18 cellular contexts compared by ENCODE assay signal in genomic region chr1:223838125-223838854, GRCh38. TPM values are rescaled to one million over a fixed set of nuclear protein-coding genes. Genes with fewer than 3 reads are reported as not detected.
DNase-seq lines count a peak whose midpoint lies in the region; ATAC-seq, FAIRE-seq and TF ChIP-seq lines count a peak whose summit lies in the region.
"Had no signal": no experiment of that assay in that cellular context is flagged by ENCODE, and none has a peak within 500 bp of the region (broad histone marks: within the 10 kb centered on the region; RNA-seq: fewer than 3 reads in every experiment).

No MANE protein-coding gene starts in this region.

- H3K9me3 Mint-ChIP-seq in activated T-cell treated with anti-CD3 and anti-CD28 coated beads, Interleukin-2, amount 50 U/mL, for 24 hours = no peaks in the 10 kb centered on the region
- H3K9me3 Mint-ChIP-seq in astrocyte (ENCODE audit: unreplicated experiment) (no peaks in the 10 kb centered on the region), neural progenitor cell (peaks cover 3% of the 10 kb centered on the region)
- H3K9me3 Mint-ChIP-seq: neural crest cell had no signal

- no peak overlapping the region for H3K4me3 Mint-ChIP-seq in activated T-cell treated with anti-CD3 and anti-CD28 coated beads, Interleukin-2, amount 50 U/mL, for 24 hours
- H3K4me3 Mint-ChIP-seq in astrocyte (ENCODE audit: unreplicated experiment) (peak overlapping the region; percentile 17), neural progenitor cell (no peak overlapping the region)
- H3K4me3 Mint-ChIP-seq: neural crest cell had no signal

- no peak overlapping the region for H3K27ac ChIP-seq in astrocyte (ENCODE audit: low read depth, low read length)
- no peak overlapping the region for H3K27ac ChIP-seq in neural progenitor cell
- H3K27ac ChIP-seq: A549, C4-2B, VCaP had no signal

- H3K27me3 ChIP-seq in astrocyte (ENCODE audit: insufficient read depth, low read length) (no peaks in the 10 kb centered on the region), neural progenitor cell (no peaks in the 10 kb centered on the region)
- H3K27me3 ChIP-seq: transverse colon had no signal

- H3K4me1 ChIP-seq in astrocyte (ENCODE audit: insufficient read depth, low read length) = peaks cover 21% of the 10 kb centered on the region
- peaks cover 49% of the 10 kb centered on the region for H3K4me1 ChIP-seq in neural progenitor cell

- no peak for DNase-seq in activated T-cell treated with anti-CD3 and anti-CD28 coated beads, Interleukin-2, amount 50 U/mL, for 24 hours
- DNase-seq in activated T-cell treated with anti-CD3 and anti-CD28 coated beads, Interleukin-2, amount 50 U/mL, for 1 hour = no peak
- DNase-seq in GM12891 (ENCODE audit: insufficient read length, low spot score) (no peak), astrocyte (ENCODE audit: low read depth) (no peak), neural progenitor cell (ENCODE audit: low spot score) (no peak), activated gamma-delta T cell (lab: John Stamatoyannopoulos, UW) (no peak)
- DNase-seq: activated CD4-positive, alpha-beta T cell treated with anti-CD3 and anti-CD28 coated beads, Interleukin-2, amount 50 U/mL, for 48 hours; NCI-H1092; retina; stimulated activated naive CD8-positive, alpha-beta T cell treated with anti-CD3 and anti-CD28 coated beads, Interleukin-15, Interleukin-2, amounts not matched to agents 100 U/mL and 50 U/mL, for 24 hours; transverse colon had no signal

- H3F3A ChIP-seq in neural progenitor cell (ENCODE audit: low read depth) = peaks cover 41% of the 10 kb centered on the region

- H4K20me1 ChIP-seq in astrocyte (ENCODE audit: insufficient read depth, low read length) (peaks cover 80% of the 10 kb centered on the region), neural progenitor cell (ENCODE audit: low read depth) (peaks cover 100% of the 10 kb centered on the region)

- peaks cover 44% of the 10 kb centered on the region for H3K4me1 Mint-ChIP-seq in activated T-cell treated with anti-CD3 and anti-CD28 coated beads, Interleukin-2, amount 50 U/mL, for 24 hours (ENCODE audit: low read depth)
- H3K4me1 Mint-ChIP-seq in astrocyte (ENCODE audit: low read depth, unreplicated experiment) (peaks cover 11% of the 10 kb centered on the region), neural progenitor cell (peaks cover 25% of the 10 kb centered on the region)

- TF ChIP-seq POLR2A in GM12891 (IDR thresholded peaks at IDR 0.05; ENCODE audit: low read depth, low read length) = no peak

- ATAC-seq in HG03520 (IDR thresholded peaks at IDR 0.05; ENCODE audit: unreplicated experiment) (no peak), GM21786 (IDR thresholded peaks at IDR 0.05; ENCODE audit: unreplicated experiment) (no peak)
- ATAC-seq: A549; stimulated activated naive CD8-positive, alpha-beta T cell treated with anti-CD3 and anti-CD28 coated beads, Interleukin-15, Interleukin-2, amounts not matched to agents 100 U/mL and 50 U/mL, for 24 hours had no signal

- FAIRE-seq in GM12891 (lab: Jason Lieb, UNC) (peak; percentile 45), astrocyte (lab: Jason Lieb, UNC) (no peak)
- FAIRE-seq: A549, H54 had no signal

- H3K36me3 ChIP-seq in astrocyte (ENCODE audit: insufficient read depth, low read length) (no peaks in the 10 kb centered on the region), neural progenitor cell (no peaks in the 10 kb centered on the region)
- H3K36me3 ChIP-seq: transverse colon had no signal

- H3K9ac ChIP-seq in astrocyte (ENCODE audit: low read length) (no peak overlapping the region), neural progenitor cell (no peak overlapping the region)

- H3K27me3 Mint-ChIP-seq in activated T-cell treated with anti-CD3 and anti-CD28 coated beads, Interleukin-2, amount 50 U/mL, for 24 hours = no peaks in the 10 kb centered on the region
- no peaks in the 10 kb centered on the region for H3K27me3 Mint-ChIP-seq in astrocyte (ENCODE audit: low read depth, unreplicated experiment)
- peaks cover 5% of the 10 kb centered on the region for H3K27me3 Mint-ChIP-seq in neural progenitor cell (ENCODE audit: insufficient read depth, low read depth)

- no peak overlapping the region for H3K4me2 ChIP-seq in astrocyte (ENCODE audit: low read length)
- peak overlapping the region; percentile 25 for H3K4me2 ChIP-seq in neural progenitor cell

- TF ChIP-seq CTCF in astrocyte (IDR thresholded peaks at IDR 0.05; ENCODE audit: insufficient read depth, low read depth, low read length) (no peak), neural progenitor cell (IDR thresholded peaks at IDR 0.05) (no peak)

- H3K4me3 ChIP-seq in astrocyte (ENCODE audit: insufficient read depth, low read depth, low read length) = no peak overlapping the region
- no peak overlapping the region for H3K4me3 ChIP-seq in neural progenitor cell
- H3K4me3 ChIP-seq: A549, transverse colon had no signal

- H2AFZ ChIP-seq in astrocyte (ENCODE audit: low read depth, low read length) (no peak overlapping the region), neural progenitor cell (replicated peaks) (no peak overlapping the region)

- peaks cover 5% of the 10 kb centered on the region for H3K36me3 Mint-ChIP-seq in activated T-cell treated with anti-CD3 and anti-CD28 coated beads, Interleukin-2, amount 50 U/mL, for 24 hours (ENCODE audit: low read depth)
- H3K36me3 Mint-ChIP-seq in astrocyte (ENCODE audit: low read depth, unreplicated experiment) (no peaks in the 10 kb centered on the region), neural progenitor cell (peaks cover 14% of the 10 kb centered on the region)

- H3K79me2 ChIP-seq in astrocyte (ENCODE audit: insufficient read depth, low read length) (peaks cover 100% of the 10 kb centered on the region), neural progenitor cell (ENCODE audit: low read depth) (peaks cover 100% of the 10 kb centered on the region)

- H3K9me3 ChIP-seq in astrocyte (ENCODE audit: insufficient read depth, low read depth, low read length) (no peaks in the 10 kb centered on the region), neural progenitor cell (ENCODE audit: low read depth) (no peaks in the 10 kb centered on the region)
- H3K9me3 ChIP-seq: A549, transverse colon had no signal

- H3K27ac Mint-ChIP-seq in activated T-cell treated with anti-CD3 and anti-CD28 coated beads, Interleukin-2, amount 50 U/mL, for 24 hours = peak overlapping the region; percentile 20
- H3K27ac Mint-ChIP-seq in astrocyte (ENCODE audit: unreplicated experiment) (peak overlapping the region; percentile 49), neural progenitor cell (no peak overlapping the region)

TF ChIP-seq in GM12891, 5 proteins besides CTCF, POLR2A, EP300 and RAD21:
- TF ChIP-seq POU2F2 (IDR thresholded peaks at IDR 0.05; ENCODE audit: low read depth, low read length) (no peak), POLR2AphosphoS5 (IDR thresholded peaks at IDR 0.05; ENCODE audit: low read depth, low read length) (no peak), TAF1 (IDR thresholded peaks at IDR 0.05; ENCODE audit: low read depth, low read length) (no peak), SPI1 (IDR thresholded peaks at IDR 0.05; ENCODE audit: low read depth, low read length) (no peak), PAX5 (IDR thresholded peaks at IDR 0.05; ENCODE audit: insufficient read depth, low read length, severe bottlenecking) (no peak)

RNA-seq across cellular contexts. Expression of gene TP53BP2, which starts 7.5 kb away (rescaled TPM):
- polyA plus RNA-seq in GM12891 (2012; ENCODE audit: low read depth, missing spikeins) = 4.9 TPM
- 42.3 and 46.6 TPM in 2 replicates for total RNA-seq in astrocyte
- 52.6 and 56.3 TPM in 2 replicates for total RNA-seq in neural progenitor cell (ENCODE audit: low replicate concordance)
